ENCODE assay signal across 15 cellular contexts in genomic region chr2:164205347-164205746, GRCh38.
DNase-seq lines count a peak whose midpoint lies in the region; TF ChIP-seq lines count a peak whose summit lies in the region.
"Had no signal": no experiment of that assay in that cellular context is flagged by ENCODE, and none has a peak within 500 bp of the region (broad histone marks: within the 10 kb centered on the region; RNA-seq: fewer than 3 reads in every experiment).

No MANE protein-coding gene starts in this region.

- TF ChIP-seq CTCF in PC-9 (conservative IDR thresholded peaks at IDR 0.05), result no peak
- TF ChIP-seq CTCF in retinal pigment epithelial cell (conservative IDR thresholded peaks at IDR 0.05; ENCODE audit: low read depth, low read length), result no peak

- intact Hi-C loops in PC-9 (cut with micrococcal nuclease; ENCODE audit: unreplicated experiment), result no loop called here
- intact Hi-C loops in activated CD4-positive, alpha-beta T cell treated with anti-CD3 and anti-CD28 coated beads, Interleukin-2, amount 10 ng/mL, durations not matched to agents 24 days and 14 days (cut with micrococcal nuclease), result no loop called here

- peak overlapping the region; percentile 48; the same call in 1 of the 2 replicates for H3K27ac ChIP-seq in PC-9
- H3K27ac ChIP-seq: esophagus squamous epithelium, suprapubic skin had no signal

- no peaks in the 10 kb centered on the region for H3K9me2 ChIP-seq in PC-9 (ENCODE audit: insufficient read depth)

- H3F3A ChIP-seq in PC-9 (ENCODE audit: insufficient read depth, low read depth), result no peaks in the 10 kb centered on the region

- H3K9me3 ChIP-seq in PC-9 (ENCODE audit: insufficient read depth, low read depth) (no peaks in the 10 kb centered on the region), MG63 (no peaks in the 10 kb centered on the region)
- H3K9me3 ChIP-seq: esophagus squamous epithelium, suprapubic skin had no signal

- H3K27me3 ChIP-seq in PC-9 (ENCODE audit: insufficient read depth, low read depth) (no peaks in the 10 kb centered on the region), MG63 (no peaks in the 10 kb centered on the region)
- H3K27me3 ChIP-seq: esophagus squamous epithelium, suprapubic skin had no signal

- peaks cover 15% of the 10 kb centered on the region for H3K4me1 ChIP-seq in PC-9 (replicated peaks; ENCODE audit: insufficient read depth)
- H3K4me1 ChIP-seq: esophagus squamous epithelium, suprapubic skin had no signal

- BruUV-seq in PC-9 (replicated peaks; lab: Mats Ljungman, UMichigan), result no TSS peak

- no peaks in the 10 kb centered on the region for H4K20me1 ChIP-seq in PC-9 (ENCODE audit: insufficient read depth)

- H3K4me3 ChIP-seq in PC-9 (no peak overlapping the region), retinal pigment epithelial cell (ENCODE audit: low read length) (no peak overlapping the region), MG63 (no peak overlapping the region)
- H3K4me3 ChIP-seq: esophagus squamous epithelium, suprapubic skin had no signal

- H3K27ac Mint-ChIP-seq in activated CD4-positive, alpha-beta T cell treated with anti-CD3 and anti-CD28 coated beads, Interleukin-2, amount 10 ng/mL, durations not matched to agents 24 days and 14 days, result no peak overlapping the region
- H3K27ac Mint-ChIP-seq: activated T-helper 2 cell treated with anti-CD3 and anti-CD28 coated beads, Interferon-gamma antibody, Interleukin-2, Interleukin-4, amounts not matched to agents 10 μg/mL and 5 μg/mL and 100 μg/mL, durations not matched to agents 14 hours and 24 hours and 36 hours; T-cell had no signal

- CTCF ChIA-PET in PC-9 (lab: Charles Lee), result interaction anchor here (0.5 kb wide), 1 partner anchor 23 kb away, joined by 3 read pairs; no protein-coding TSS in a partner anchor

- H3K36me3 ChIP-seq in PC-9 (ENCODE audit: low read depth), result no peaks in the 10 kb centered on the region
- H3K36me3 ChIP-seq in MG63, result no peaks in the 10 kb centered on the region
- H3K36me3 ChIP-seq: esophagus squamous epithelium, suprapubic skin had no signal

- H3K79me2 ChIP-seq in PC-9 (ENCODE audit: low read depth), result no peaks in the 10 kb centered on the region

- H3K36me3 Mint-ChIP-seq in activated CD4-positive, alpha-beta T cell treated with anti-CD3 and anti-CD28 coated beads, Interleukin-2, amount 10 ng/mL, durations not matched to agents 24 days and 14 days (ENCODE audit: low read depth), result no peaks in the 10 kb centered on the region
- H3K36me3 Mint-ChIP-seq: T-cell had no signal

- H2AFZ ChIP-seq in PC-9, result no peak overlapping the region

- no peak overlapping the region for H3K4me3 Mint-ChIP-seq in activated CD4-positive, alpha-beta T cell treated with anti-CD3 and anti-CD28 coated beads, Interleukin-2, amount 10 ng/mL, durations not matched to agents 24 days and 14 days
- H3K4me3 Mint-ChIP-seq: T-cell had no signal

- no peaks in the 10 kb centered on the region for H3K27me3 Mint-ChIP-seq in activated CD4-positive, alpha-beta T cell treated with anti-CD3 and anti-CD28 coated beads, Interleukin-2, amount 10 ng/mL, durations not matched to agents 24 days and 14 days
- H3K27me3 Mint-ChIP-seq: T-cell had no signal

- H3K4me2 ChIP-seq in PC-9, result peak overlapping the region; percentile 25

- no peaks in the 10 kb centered on the region for H3K9me3 Mint-ChIP-seq in activated CD4-positive, alpha-beta T cell treated with anti-CD3 and anti-CD28 coated beads, Interleukin-2, amount 10 ng/mL, durations not matched to agents 24 days and 14 days
- H3K9me3 Mint-ChIP-seq: activated T-helper 2 cell treated with anti-CD3 and anti-CD28 coated beads, Interferon-gamma antibody, Interleukin-2, Interleukin-4, amounts not matched to agents 10 μg/mL and 5 μg/mL and 100 μg/mL, durations not matched to agents 14 hours and 24 hours and 36 hours had no signal

- POLR2A ChIA-PET in PC-9 (lab: Charles Lee; ENCODE audit: unreplicated experiment), result interaction anchor here (0.6 kb wide), 1 partner anchor 659 kb away, joined by 11 read pairs; no protein-coding TSS in a partner anchor

- DNase-seq in GM04503 (ENCODE audit: low read depth) (peak; percentile 52), PC-9 (peak; percentile 12 to 66), dedifferentiated amniotic fluid mesenchymal stem cell (ENCODE audit: extremely low spot score) (peak; percentile 82), retinal pigment epithelial cell (ENCODE audit: low read depth) (peak; percentile 11), NCI-H146 (lab: John Stamatoyannopoulos, UW) (no peak), MG63 (no peak)
- DNase-seq in stimulated activated CD4-positive, alpha-beta T cell treated with anti-CD3 and anti-CD28 coated beads, Interleukin-1b, Interleukin-23, amount 100 ng/mL, for 48 hours, result no peak
- no peak for DNase-seq in activated CD4-positive, alpha-beta T cell treated with anti-CD3 and anti-CD28 coated beads, Interleukin-2, amount 10 ng/mL, durations not matched to agents 24 days and 14 days
- DNase-seq: activated CD4-positive, alpha-beta T cell treated with anti-CD3 and anti-CD28 coated beads for 4 hours; esophagus squamous epithelium; islet precursor cell; NCI-H187 treated with DMSO at 0.1 percent for 48 hours; T-cell had no signal

- no peaks in the 10 kb centered on the region for H3K4me1 Mint-ChIP-seq in activated CD4-positive, alpha-beta T cell treated with anti-CD3 and anti-CD28 coated beads, Interleukin-2, amount 10 ng/mL, durations not matched to agents 24 days and 14 days
- H3K4me1 Mint-ChIP-seq: T-cell had no signal

Comparison
In these comparisons a context has a peak if more than half of its experiments do, and no peak if none do; other contexts are left out.
1. DNase-seq: peak in GM04503 (single experiment), PC-9 (2 of 2), dedifferentiated amniotic fluid mesenchymal stem cell (single experiment) and retinal pigment epithelial cell (single experiment); none in stimulated activated CD4-positive, alpha-beta T cell treated with anti-CD3 and anti-CD28 coated beads, Interleukin-1b, Interleukin-23, amount 100 ng/mL, for 48 hours (single experiment), NCI-H146 (single experiment), MG63 (single experiment) and activated CD4-positive, alpha-beta T cell treated with anti-CD3 and anti-CD28 coated beads, Interleukin-2, amount 10 ng/mL, durations not matched to agents 24 days and 14 days (single experiment).